30 cellular contexts compared by ENCODE assay signal in the genomic region with DNA sequence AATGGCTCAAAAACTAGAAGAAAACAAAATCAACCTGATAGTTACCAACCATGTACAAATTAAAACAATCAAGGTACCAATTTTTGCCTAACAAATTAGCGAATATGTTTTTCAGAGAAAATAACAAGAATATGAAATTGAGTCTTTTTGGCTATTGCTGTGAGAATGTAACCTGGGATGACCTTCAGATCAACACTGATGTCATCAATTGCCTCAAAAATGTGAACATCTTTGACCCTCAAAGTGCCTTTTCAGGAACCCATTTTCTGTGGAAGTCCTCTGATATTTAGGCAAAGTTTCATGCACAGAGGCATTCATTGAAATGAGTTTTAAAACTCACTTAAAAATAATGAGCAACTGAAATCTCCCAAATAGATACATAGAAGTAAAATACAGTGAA.
"Had no signal": no experiment of that assay in that cellular context is flagged by ENCODE, and none has a peak within 500 bp of the region (broad histone marks: within the 10 kb centered on the region; RNA-seq: fewer than 3 reads in every experiment).

No MANE protein-coding gene starts in this region.

- H3K27ac ChIP-seq: adrenal gland, ascending aorta, body of pancreas, brain microvascular endothelial cell, breast epithelium, cardiac muscle cell had no signal

- H3K4me3 ChIP-seq: adrenal gland, ascending aorta, body of pancreas, breast epithelium, cardiac muscle cell had no signal

- ATAC-seq: activated naive CD4-positive, alpha-beta T cell treated with anti-CD3 and anti-CD28 coated beads, Interleukin-2, amount 50 U/mL, for 72 hours; activated naive CD8-positive, alpha-beta T cell treated with anti-CD3 and anti-CD28 coated beads, Interleukin-2, amount 50 U/mL, for 24 hours; activated T-cell treated with anti-CD3 and anti-CD28 coated beads, Interleukin-2, amount 50 U/mL, for 4 hours; activated T-cell treated with anti-CD3 and anti-CD28 coated beads, Interleukin-2, amount 50 U/mL, for 72 hours; activated T-helper 17 cell treated with anti-CD3 and anti-CD28 coated beads, Interleukin-2, amount 50 U/mL, for 72 hours; body of pancreas had no signal

- DNase-seq: activated effector memory CD4-positive, alpha-beta T cell treated with anti-CD3 and anti-CD28 coated beads, Interleukin-2, amount 50 U/mL, for 16 hours; activated effector memory CD4-positive, alpha-beta T cell treated with Interleukin-2 at 50 U/mL for 16 hours; activated gamma-delta T cell; activated gamma-delta T cell treated with Interleukin-2 at 50 U/mL for 16 hours; activated naive CD4-positive, alpha-beta T cell; activated naive CD4-positive, alpha-beta T cell treated with anti-CD3 and anti-CD28 coated beads for 36 hours; activated naive CD4-positive, alpha-beta T cell treated with anti-CD3 and anti-CD28 coated beads, Interleukin-2, amount 10 ng/mL, durations not matched to agents 7 days and 5 days; activated naive CD4-positive, alpha-beta T cell treated with anti-CD3 and anti-CD28 coated beads, Interleukin-2, amount 50 U/mL, for 16 hours; activated naive CD4-positive, alpha-beta T cell treated with Interleukin-2 at 50 U/mL for 16 hours; activated naive CD8-positive, alpha-beta T cell treated with anti-CD3 and anti-CD28 coated beads for 36 hours; activated naive CD8-positive, alpha-beta T cell treated with anti-CD3 and anti-CD28 coated beads, Interleukin-2, amount 10 ng/mL, durations not matched to agents 7 days and 5 days; activated naive CD8-positive, alpha-beta T cell treated with anti-CD3 and anti-CD28 coated beads, Interleukin-2, amount 50 U/mL, for 24 hours; activated T-cell treated with anti-CD3 and anti-CD28 coated beads, Interleukin-2, amount 50 U/mL, for 4 hours; activated T-cell treated with anti-CD3 and anti-CD28 coated beads, Interleukin-2, amount 50 U/mL, for 48 hours; activated T-cell treated with anti-CD3 and anti-CD28 coated beads, Interleukin-2, amount 50 U/mL, for 72 hours; adrenal gland; amniotic stem cell; amygdala; anterior cingulate cortex; aorta; body of pancreas; brain microvascular endothelial cell; caudate nucleus; central memory CD4-positive, alpha-beta T cell; cerebellar nuclear complex had no signal

- H3K36me3 ChIP-seq: adrenal gland, ascending aorta, brain microvascular endothelial cell, breast epithelium, cardiac muscle cell had no signal

- H3K27me3 ChIP-seq: adrenal gland, ascending aorta, body of pancreas, brain microvascular endothelial cell, breast epithelium, cardiac muscle cell had no signal

- H3K9me3 ChIP-seq: adrenal gland, ascending aorta, body of pancreas, breast epithelium had no signal
